Comparison of ENCODE assay signal across 1 cellular context in the genomic region with DNA sequence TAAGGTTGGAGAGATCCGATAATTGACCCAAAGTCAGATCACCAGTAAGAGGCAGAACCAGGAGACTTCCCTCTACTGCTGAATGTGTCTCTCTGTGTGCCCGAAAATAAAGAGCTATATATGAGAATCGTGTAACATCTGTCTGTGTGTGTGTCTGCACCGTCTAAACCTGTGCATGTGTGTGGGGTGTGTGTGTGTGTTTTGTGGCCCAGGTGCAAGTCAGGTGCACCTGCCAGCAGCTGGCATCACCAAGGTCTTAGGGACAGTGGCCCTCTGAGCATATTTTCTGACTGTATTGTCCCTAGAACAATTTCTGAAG.
TF ChIP-seq lines count a peak whose summit lies in the region.

No MANE protein-coding gene starts in this region.

TF ChIP-seq in HCT116, 20 proteins besides CTCF, POLR2A, EP300 and RAD21 (continued from another document):
- TF ChIP-seq, protein P1, sequence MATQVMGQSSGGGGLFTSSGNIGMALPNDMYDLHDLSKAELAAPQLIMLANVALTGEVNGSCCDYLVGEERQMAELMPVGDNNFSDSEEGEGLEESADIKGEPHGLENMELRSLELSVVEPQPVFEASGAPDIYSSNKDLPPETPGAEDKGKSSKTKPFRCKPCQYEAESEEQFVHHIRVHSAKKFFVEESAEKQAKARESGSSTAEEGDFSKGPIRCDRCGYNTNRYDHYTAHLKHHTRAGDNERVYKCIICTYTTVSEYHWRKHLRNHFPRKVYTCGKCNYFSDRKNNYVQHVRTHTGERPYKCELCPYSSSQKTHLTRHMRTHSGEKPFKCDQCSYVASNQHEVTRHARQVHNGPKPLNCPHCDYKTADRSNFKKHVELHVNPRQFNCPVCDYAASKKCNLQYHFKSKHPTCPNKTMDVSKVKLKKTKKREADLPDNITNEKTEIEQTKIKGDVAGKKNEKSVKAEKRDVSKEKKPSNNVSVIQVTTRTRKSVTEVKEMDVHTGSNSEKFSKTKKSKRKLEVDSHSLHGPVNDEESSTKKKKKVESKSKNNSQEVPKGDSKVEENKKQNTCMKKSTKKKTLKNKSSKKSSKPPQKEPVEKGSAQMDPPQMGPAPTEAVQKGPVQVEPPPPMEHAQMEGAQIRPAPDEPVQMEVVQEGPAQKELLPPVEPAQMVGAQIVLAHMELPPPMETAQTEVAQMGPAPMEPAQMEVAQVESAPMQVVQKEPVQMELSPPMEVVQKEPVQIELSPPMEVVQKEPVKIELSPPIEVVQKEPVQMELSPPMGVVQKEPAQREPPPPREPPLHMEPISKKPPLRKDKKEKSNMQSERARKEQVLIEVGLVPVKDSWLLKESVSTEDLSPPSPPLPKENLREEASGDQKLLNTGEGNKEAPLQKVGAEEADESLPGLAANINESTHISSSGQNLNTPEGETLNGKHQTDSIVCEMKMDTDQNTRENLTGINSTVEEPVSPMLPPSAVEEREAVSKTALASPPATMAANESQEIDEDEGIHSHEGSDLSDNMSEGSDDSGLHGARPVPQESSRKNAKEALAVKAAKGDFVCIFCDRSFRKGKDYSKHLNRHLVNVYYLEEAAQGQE (IDR thresholded peaks at IDR 0.05; ENCODE audit: low read depth), result no peak
